11 cellular contexts compared by ENCODE assay signal in genomic region chr16:8859913-8860881, GRCh38. TPM values are rescaled to one million over a fixed set of nuclear protein-coding genes. Genes with fewer than 3 reads are reported as not detected.
DNase-seq lines count a peak whose midpoint lies in the region; ATAC-seq and TF ChIP-seq lines count a peak whose summit lies in the region.
"Had no signal": no experiment of that assay in that cellular context is flagged by ENCODE, and none has a peak within 500 bp of the region (broad histone marks: within the 10 kb centered on the region; RNA-seq: fewer than 3 reads in every experiment).

No MANE protein-coding gene starts in this region.

- H3K9me3 Mint-ChIP-seq in nephron, result no peaks in the 10 kb centered on the region
- H3K9me3 Mint-ChIP-seq in activated T-helper 1 cell treated with anti-CD3 and anti-CD28 coated beads, Interleukin-12 subunit alpha, Interleukin-12 subunit beta, Interleukin-2, Interleukin-4 antibody, amounts not matched to agents 30 ng/mL and 10 ng/mL and 1 ng/mL, durations not matched to agents 14 hours and 24 hours and 36 hours, result no peaks in the 10 kb centered on the region
- peaks cover 0 to 2% (median 0%) of the 10 kb centered on the region in 8 donors for H3K9me3 Mint-ChIP-seq in CD4-positive, alpha-beta memory T cell
- H3K9me3 Mint-ChIP-seq: activated CD4-positive, alpha-beta memory T cell treated with anti-CD3 and anti-CD28 coated beads for 36 hours had no signal

- no peak for TF ChIP-seq POLR2A in esophagus squamous epithelium (IDR thresholded peaks at IDR 0.05)

- CTCF ChIA-PET in A673 (lab: Charles Lee), result interaction anchor here (0.5 to 0.7 kb wide), 2 partner anchors 17 to 857 kb away, joined by 4 read pairs; no protein-coding TSS in a partner anchor
- CTCF ChIA-PET in RWPE1 (lab: Yijun Ruan, JAX), result no interaction called here
- CTCF ChIA-PET in CD4-positive, alpha-beta memory T cell (lab: Charles Lee; ENCODE audit: partially characterized antibody), result no interaction called here

- 55 to 71% methylated on average over 13 to 15 of the region's 25 CpGs for WGBS in esophagus squamous epithelium, 2 donors

- H3K36me3 ChIP-seq in A673 (ENCODE audit: insufficient read depth, low read length, poor library complexity, severe bottlenecking), result peaks cover 59% of the 10 kb centered on the region
- H3K36me3 ChIP-seq in esophagus squamous epithelium, result peaks cover 20 to 49% (median 33%) of the 10 kb centered on the region in 3 donors
- H3K36me3 ChIP-seq in CD4-positive, alpha-beta memory T cell (ENCODE audit: insufficient read depth, low read length), result peaks cover 6% of the 10 kb centered on the region

- BruUV-seq in A673 (replicated peaks; lab: Mats Ljungman, UMichigan), result no TSS peak

- no peak overlapping the region for H3K4me3 ChIP-seq in A673 (ENCODE audit: low read depth, low read length, poor library complexity, severe bottlenecking)
- peak overlapping the region in 1 of 4 donors; percentile 23 for H3K4me3 ChIP-seq in esophagus squamous epithelium
- no peak overlapping the region for H3K4me3 ChIP-seq in CD4-positive, alpha-beta memory T cell (ENCODE audit: low read length in 2 of 2)

- H3K27ac ChIP-seq in A673 (ENCODE audit: low read depth, low read length, poor library complexity, severe bottlenecking) (peak overlapping the region; percentile 28), RWPE1 (peak overlapping the region; percentile 57), esophagus squamous epithelium (peak overlapping the region; percentile 30 to 84 (median 52))
- H3K27ac ChIP-seq in CD4-positive, alpha-beta memory T cell (ENCODE audit: low read depth, low read length), result no peak overlapping the region

- H3K4me1 ChIP-seq in A673 (ENCODE audit: insufficient read depth, low read length, poor library complexity, severe bottlenecking) (peaks cover 20% of the 10 kb centered on the region), esophagus squamous epithelium (peaks cover 23 to 73% (median 56%) of the 10 kb centered on the region in 3 donors)
- peaks cover 26% of the 10 kb centered on the region for H3K4me1 ChIP-seq in CD4-positive, alpha-beta memory T cell (ENCODE audit: insufficient read depth, low read length)

- peak overlapping the region; percentile 14 to 64 (median 63) for H3K27ac Mint-ChIP-seq in nephron
- no peak overlapping the region for H3K27ac Mint-ChIP-seq in activated T-helper 1 cell treated with anti-CD3 and anti-CD28 coated beads, Interleukin-12 subunit alpha, Interleukin-12 subunit beta, Interleukin-2, Interleukin-4 antibody, amounts not matched to agents 30 ng/mL and 10 ng/mL and 1 ng/mL, durations not matched to agents 14 hours and 24 hours and 36 hours
- peak overlapping the region in 2 of 7 donors; percentile 30 to 57 for H3K27ac Mint-ChIP-seq in CD4-positive, alpha-beta memory T cell

- no peak for DNase-seq in A673 (ENCODE audit: low spot score)
- DNase-seq in RWPE1 (ENCODE audit: low spot score), result no peak
- DNase-seq in esophagus squamous epithelium (lab: John Stamatoyannopoulos, UW), result no peak
- no peak for DNase-seq in activated T-helper 1 cell treated with anti-CD3 and anti-CD28 coated beads, Interleukin-12 subunit alpha, Interleukin-12 subunit beta, Interleukin-2, Interleukin-4 antibody, amounts not matched to agents 30 ng/mL and 10 ng/mL and 1 ng/mL, durations not matched to agents 14 hours and 24 hours and 36 hours (ENCODE audit: low spot score)
- no peak for DNase-seq in CD4-positive, alpha-beta memory T cell
- DNase-seq: activated CD4-positive, alpha-beta memory T cell treated with anti-CD3 and anti-CD28 coated beads for 36 hours; NCI-H2029 treated with DMSO at 0.1 percent for 48 hours had no signal

- POLR2A ChIA-PET in A673 (lab: Charles Lee; ENCODE audit: low non-redundant PET) (no interaction called here), RWPE1 (lab: Yijun Ruan, JAX; ENCODE audit: low non-redundant PET) (no interaction called here)
- POLR2A ChIA-PET in CD4-positive, alpha-beta memory T cell (lab: Charles Lee; ENCODE audit: partially characterized antibody), result interaction anchor here (0.6 to 1.4 kb wide), 2 partner anchors 9 to 14 kb away, joined by 3 to 5 read pairs; partner anchors contain the start of gene CARHSP1

- no peaks in the 10 kb centered on the region for H3K27me3 Mint-ChIP-seq in nephron (ENCODE audit: low read depth)
- H3K27me3 Mint-ChIP-seq in activated T-helper 1 cell treated with anti-CD3 and anti-CD28 coated beads, Interleukin-12 subunit alpha, Interleukin-12 subunit beta, Interleukin-2, Interleukin-4 antibody, amounts not matched to agents 30 ng/mL and 10 ng/mL and 1 ng/mL, durations not matched to agents 14 hours and 24 hours and 36 hours (ENCODE audit: insufficient read depth), result no peaks in the 10 kb centered on the region
- no peaks in the 10 kb centered on the region for H3K27me3 Mint-ChIP-seq in CD4-positive, alpha-beta memory T cell
- H3K27me3 Mint-ChIP-seq: activated CD4-positive, alpha-beta memory T cell treated with anti-CD3 and anti-CD28 coated beads for 36 hours had no signal

- TF ChIP-seq CTCF in A673 (conservative IDR thresholded peaks at IDR 0.05; ENCODE audit: low read depth, low read length) (no peak), RWPE1 (conservative IDR thresholded peaks at IDR 0.05; ENCODE audit: low read depth) (no peak), esophagus squamous epithelium (IDR thresholded peaks at IDR 0.05) (no peak), nephron (IDR thresholded peaks at IDR 0.05; ENCODE audit: unreplicated experiment in 3 of 3) (no peak)

- H3K4me3 Mint-ChIP-seq in nephron, result peak overlapping the region in 2 of 3 experiments; percentile 10 to 22
- H3K4me3 Mint-ChIP-seq in activated T-helper 1 cell treated with anti-CD3 and anti-CD28 coated beads, Interleukin-12 subunit alpha, Interleukin-12 subunit beta, Interleukin-2, Interleukin-4 antibody, amounts not matched to agents 30 ng/mL and 10 ng/mL and 1 ng/mL, durations not matched to agents 14 hours and 24 hours and 36 hours, result no peak overlapping the region
- H3K4me3 Mint-ChIP-seq in CD4-positive, alpha-beta memory T cell, result no peak overlapping the region
- H3K4me3 Mint-ChIP-seq: activated CD4-positive, alpha-beta memory T cell treated with anti-CD3 and anti-CD28 coated beads for 36 hours had no signal

- peaks cover 29% of the 10 kb centered on the region for H3K36me3 Mint-ChIP-seq in nephron (ENCODE audit: low read depth)
- H3K36me3 Mint-ChIP-seq in activated T-helper 1 cell treated with anti-CD3 and anti-CD28 coated beads, Interleukin-12 subunit alpha, Interleukin-12 subunit beta, Interleukin-2, Interleukin-4 antibody, amounts not matched to agents 30 ng/mL and 10 ng/mL and 1 ng/mL, durations not matched to agents 14 hours and 24 hours and 36 hours (ENCODE audit: low read depth), result peaks cover 19% of the 10 kb centered on the region
- peaks cover 13 to 27% of the 10 kb centered on the region in 2 donors for H3K36me3 Mint-ChIP-seq in CD4-positive, alpha-beta memory T cell

- intact Hi-C loops in A673 (cut with micrococcal nuclease; ENCODE audit: unreplicated experiment), result no loop called here
- intact Hi-C loops in esophagus squamous epithelium (cut with DNase I), result no loop called here
- intact Hi-C loops in activated T-helper 1 cell treated with anti-CD3 and anti-CD28 coated beads, Interleukin-12 subunit alpha, Interleukin-12 subunit beta, Interleukin-2, Interleukin-4 antibody, amounts not matched to agents 30 ng/mL and 10 ng/mL and 1 ng/mL, durations not matched to agents 14 hours and 24 hours and 36 hours (cut with micrococcal nuclease), result loop anchor here (10.0 kb wide), 1 partner anchor 1885 kb away; the partner anchor contains the start of gene NUBP1
- intact Hi-C loops in CD4-positive, alpha-beta memory T cell (cut with micrococcal nuclease), result no loop called here

- H3K4me1 Mint-ChIP-seq in nephron, result peaks cover 30% of the 10 kb centered on the region
- peaks cover 26% of the 10 kb centered on the region for H3K4me1 Mint-ChIP-seq in activated T-helper 1 cell treated with anti-CD3 and anti-CD28 coated beads, Interleukin-12 subunit alpha, Interleukin-12 subunit beta, Interleukin-2, Interleukin-4 antibody, amounts not matched to agents 30 ng/mL and 10 ng/mL and 1 ng/mL, durations not matched to agents 14 hours and 24 hours and 36 hours (ENCODE audit: low read depth)
- H3K4me1 Mint-ChIP-seq in CD4-positive, alpha-beta memory T cell, result peaks cover 23 to 46% (median 36%) of the 10 kb centered on the region in 4 donors

- no peaks in the 10 kb centered on the region for H3K27me3 ChIP-seq in A673 (replicated peaks; ENCODE audit: insufficient read depth, low read depth, low read length, poor library complexity)
- no peaks in the 10 kb centered on the region for H3K27me3 ChIP-seq in esophagus squamous epithelium
- H3K27me3 ChIP-seq in CD4-positive, alpha-beta memory T cell (ENCODE audit: insufficient read depth, low read length), result no peaks in the 10 kb centered on the region

- H3K9me3 ChIP-seq in A673 (ENCODE audit: low read depth, low read length, poor library complexity, severe bottlenecking) (no peaks in the 10 kb centered on the region), esophagus squamous epithelium (no peaks in the 10 kb centered on the region)
- no peaks in the 10 kb centered on the region for H3K9me3 ChIP-seq in CD4-positive, alpha-beta memory T cell (ENCODE audit: control insufficient read depth in 1 of 2, low read length in 2 of 2)

- ATAC-seq in HG03571 (IDR thresholded peaks at IDR 0.05; ENCODE audit: unreplicated experiment) (no peak), HG03565 (IDR thresholded peaks at IDR 0.05; ENCODE audit: unreplicated experiment) (no peak)

RNA-seq across cellular contexts. Expression of gene CARHSP1, which starts 8.6 kb away (rescaled TPM):
- 316 and 329 TPM in 2 replicates for total RNA-seq in A673 (2021)
- 100 to 1,000 TPM in 3 of 4 donors, 10 to 100 TPM in 1; 84.5 to 244 (median 159) TPM for total RNA-seq in esophagus squamous epithelium
- 79.4 and 80.5 TPM in 2 replicates for total RNA-seq in activated T-helper 1 cell treated with anti-CD3 and anti-CD28 coated beads, Interleukin-12 subunit alpha, Interleukin-12 subunit beta, Interleukin-2, Interleukin-4 antibody, amounts not matched to agents 30 ng/mL and 10 ng/mL and 1 ng/mL, durations not matched to agents 14 hours and 24 hours and 36 hours
- 10 to 100 TPM; 39.3 to 43.2 TPM for total RNA-seq in CD4-positive, alpha-beta memory T cell
- 10 to 100 TPM; 33.2 to 57.2 TPM for polyA plus RNA-seq in CD4-positive, alpha-beta memory T cell

RNA-seq across cellular contexts. Expression of gene LITAFD, which starts 22.0 kb away (rescaled TPM):
- total RNA-seq in A673 (2021) (not detected in 2 replicates), esophagus squamous epithelium (not detected)
- not detected in 2 replicates for total RNA-seq in activated T-helper 1 cell treated with anti-CD3 and anti-CD28 coated beads, Interleukin-12 subunit alpha, Interleukin-12 subunit beta, Interleukin-2, Interleukin-4 antibody, amounts not matched to agents 30 ng/mL and 10 ng/mL and 1 ng/mL, durations not matched to agents 14 hours and 24 hours and 36 hours
- not detected for total RNA-seq in CD4-positive, alpha-beta memory T cell
- not detected for polyA plus RNA-seq in CD4-positive, alpha-beta memory T cell
- total RNA-seq: activated CD4-positive, alpha-beta memory T cell treated with anti-CD3 and anti-CD28 coated beads for 36 hours; urinary bladder had no signal
- polyA plus RNA-seq: urinary bladder had no signal

Comparison
In these comparisons a context has a peak if more than half of its experiments do, and no peak if none do; other contexts are left out.
1. H3K4me3 Mint-ChIP-seq: peak in nephron (2 of 3); none in activated T-helper 1 cell treated with anti-CD3 and anti-CD28 coated beads, Interleukin-12 subunit alpha, Interleukin-12 subunit beta, Interleukin-2, Interleukin-4 antibody, amounts not matched to agents 30 ng/mL and 10 ng/mL and 1 ng/mL, durations not matched to agents 14 hours and 24 hours and 36 hours (single experiment) and CD4-positive, alpha-beta memory T cell (0 of 8).